Comparison of ENCODE assay signal across 18 cellular contexts in the genomic region with DNA sequence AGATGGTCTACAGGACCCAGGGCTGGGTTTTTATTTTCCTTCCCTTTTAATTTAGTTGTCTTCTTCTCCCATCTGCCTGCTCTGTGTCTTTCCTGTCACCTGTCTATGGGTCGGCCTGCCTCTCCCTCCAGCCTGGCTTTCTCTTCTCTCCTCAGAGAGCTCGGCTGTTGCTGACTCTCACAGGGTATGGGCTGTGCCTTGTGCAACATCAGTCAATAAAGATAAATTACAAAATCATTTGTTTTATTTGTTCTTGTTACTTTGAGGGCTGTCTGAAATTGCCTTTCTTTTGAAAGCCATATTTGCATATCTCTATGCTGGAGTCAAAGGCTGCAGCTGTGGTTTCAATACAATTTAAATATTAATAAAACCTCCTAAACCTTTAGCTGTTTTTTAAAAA. TPM values are rescaled to one million over a fixed set of nuclear protein-coding genes. Genes with fewer than 3 reads are reported as not detected.
DNase-seq lines count a peak whose midpoint lies in the region; ATAC-seq, FAIRE-seq and TF ChIP-seq lines count a peak whose summit lies in the region.
"Had no signal": no experiment of that assay in that cellular context is flagged by ENCODE, and none has a peak within 500 bp of the region (broad histone marks: within the 10 kb centered on the region; RNA-seq: fewer than 3 reads in every experiment).

No MANE protein-coding gene starts in this region.

- peak; percentile 30 for DNase-seq in H7
- DNase-seq in HuH-7 (ENCODE audit: low spot score), result peak; percentile 67
- no peak for DNase-seq in glutamatergic neuron
- peak; percentile 11 for DNase-seq in mesenteric fat pad (ENCODE audit: low spot score)
- no peak for DNase-seq in omental fat pad (ENCODE audit: low spot score)
- no peak for DNase-seq in foreskin keratinocyte
- DNase-seq in small intestine, result no peak
- no peak for DNase-seq in Caco-2
- DNase-seq: CD4-positive, alpha-beta T cell; GF-D8; GOT3; IMR-90; NCI-H2029; NCI-H2171 treated with DMSO at 0.1 percent for 48 hours; NCI-H524; PC-9 had no signal

- H3K36me3 ChIP-seq in H7 (replicated peaks; ENCODE audit: control insufficient read depth, insufficient read depth, low read length) (no peaks in the 10 kb centered on the region; the same call in 1 of the 2 replicates), small intestine (ENCODE audit: control insufficient read depth in 2 of 2, insufficient read depth in 2 of 2, low read length in 2 of 2) (no peaks in the 10 kb centered on the region), Caco-2 (ENCODE audit: control insufficient read depth, insufficient read depth, low read length) (no peaks in the 10 kb centered on the region; the same call in 1 of the 2 replicates)

- H3K27me3 ChIP-seq in H7 (ENCODE audit: control insufficient read depth, insufficient read depth, low read length) (no peaks in the 10 kb centered on the region), foreskin keratinocyte (no peaks in the 10 kb centered on the region), small intestine (ENCODE audit: control insufficient read depth in 2 of 2, insufficient read depth in 2 of 2, low read length in 2 of 2) (no peaks in the 10 kb centered on the region), Caco-2 (replicated peaks; ENCODE audit: control insufficient read depth, insufficient read depth, low read length) (no peaks in the 10 kb centered on the region)

- H3K36me3 Mint-ChIP-seq in glutamatergic neuron (ENCODE audit: unreplicated experiment) (no peaks in the 10 kb centered on the region), Caco-2 (ENCODE audit: insufficient read depth, unreplicated experiment) (peaks cover 11% of the 10 kb centered on the region)

- intact Hi-C loops in Caco-2 (cut with micrococcal nuclease; ENCODE audit: unreplicated experiment), result no loop called here

- POLR2A ChIA-PET in Caco-2 (lab: Charles Lee), result no interaction called here

- peaks cover 8% of the 10 kb centered on the region for H3K9me3 Mint-ChIP-seq in glutamatergic neuron (ENCODE audit: unreplicated experiment)
- no peaks in the 10 kb centered on the region for H3K9me3 Mint-ChIP-seq in Caco-2 (ENCODE audit: unreplicated experiment)
- H3K9me3 Mint-ChIP-seq: CD4-positive, alpha-beta T cell had no signal

- H3K27ac Mint-ChIP-seq in glutamatergic neuron (ENCODE audit: unreplicated experiment) (peak overlapping the region; percentile 83), Caco-2 (ENCODE audit: unreplicated experiment) (no peak overlapping the region)
- H3K27ac Mint-ChIP-seq: B cell; CD4-positive, alpha-beta T cell had no signal

- H3K4me1 ChIP-seq in foreskin keratinocyte, result no peaks in the 10 kb centered on the region
- H3K4me1 ChIP-seq in small intestine (ENCODE audit: control insufficient read depth in 2 of 2, insufficient read depth in 1 of 2, low read depth in 1 of 2, low read length in 1 of 2), result no peaks in the 10 kb centered on the region
- H3K4me1 ChIP-seq in Caco-2, result no peaks in the 10 kb centered on the region

- H3K27ac ChIP-seq in foreskin keratinocyte (no peak overlapping the region), small intestine (ENCODE audit: low read depth in 1 of 2, low read length in 1 of 2) (no peak overlapping the region)
- H3K27ac ChIP-seq: PC-9 had no signal

- H3K9me3 ChIP-seq in small intestine (ENCODE audit: control insufficient read depth, low read depth) (no peaks in the 10 kb centered on the region), Caco-2 (no peaks in the 10 kb centered on the region)

- BruUV-seq in Caco-2 (replicated peaks; lab: Mats Ljungman, UMichigan), result no TSS peak

- CTCF ChIA-PET in Caco-2 (lab: Charles Lee), result no interaction called here

- TF ChIP-seq CTCF in glutamatergic neuron (IDR thresholded peaks at IDR 0.05; ENCODE audit: partially characterized antibody, unreplicated experiment) (no peak), omental fat pad (IDR thresholded peaks at IDR 0.05) (no peak), foreskin keratinocyte (conservative IDR thresholded peaks at IDR 0.05) (no peak), Caco-2 (IDR thresholded peaks at IDR 0.05; ENCODE audit: insufficient read depth in 1 of 2, low read depth in 1 of 2, low read length in 1 of 2, severe bottlenecking in 1 of 2, unreplicated experiment in 1 of 2) (no peak)

- H3K4me3 ChIP-seq in H7 (ENCODE audit: insufficient read depth, low read depth, low read length), result no peak overlapping the region
- no peak overlapping the region for H3K4me3 ChIP-seq in small intestine (ENCODE audit: low read depth in 1 of 2, low read length in 2 of 2)
- H3K4me3 ChIP-seq in Caco-2 (ENCODE audit: low read depth, low read length), result no peak overlapping the region
- H3K4me3 ChIP-seq: PC-9 had no signal

- peaks cover 3% of the 10 kb centered on the region for H3K27me3 Mint-ChIP-seq in glutamatergic neuron (ENCODE audit: unreplicated experiment)
- no peaks in the 10 kb centered on the region for H3K27me3 Mint-ChIP-seq in Caco-2 (ENCODE audit: insufficient read depth, unreplicated experiment)
- H3K27me3 Mint-ChIP-seq: B cell; CD4-positive, alpha-beta T cell had no signal

- ATAC-seq in omental fat pad (ENCODE audit: low FRiP score), result no peak
- ATAC-seq in foreskin keratinocyte, result no peak

- no peak for FAIRE-seq in small intestine (lab: Jason Lieb, UNC)

- peaks cover 53% of the 10 kb centered on the region for H3K4me1 Mint-ChIP-seq in glutamatergic neuron (ENCODE audit: low read depth, unreplicated experiment)
- H3K4me1 Mint-ChIP-seq in Caco-2 (ENCODE audit: low read depth, unreplicated experiment), result no peaks in the 10 kb centered on the region
- H3K4me1 Mint-ChIP-seq: B cell had no signal

- WGBS in small intestine, 3 donors, result 69 to 83% (median 80%) methylated on average over 2 of the region's 2 CpGs

- H3K4me3 Mint-ChIP-seq in glutamatergic neuron (ENCODE audit: unreplicated experiment) (peak overlapping the region; percentile 53), Caco-2 (ENCODE audit: unreplicated experiment) (no peak overlapping the region)
- H3K4me3 Mint-ChIP-seq: B cell; CD4-positive, alpha-beta T cell had no signal

RNA-seq across cellular contexts. Expression of gene RND2, which starts 15.6 kb away (rescaled TPM):
- 25.3 and 25.9 TPM in 2 replicates for total RNA-seq in H7 (2014; rRNA removed; shearing (Covaris generic))
- 75.8 TPM for total RNA-seq in glutamatergic neuron (ENCODE audit: unreplicated experiment)
- 0.45 TPM for total RNA-seq in mesenteric fat pad
- 1 to 10 TPM in 1 of 4 donors, under 1 TPM in 3; 0.25 to 1.1 (median 0.64) TPM for total RNA-seq in omental fat pad
- total RNA-seq in foreskin keratinocyte, result 0.14 TPM in 2 replicates
- 0.17 and 0.25 TPM in 2 replicates for polyA plus RNA-seq in foreskin keratinocyte
- under 1 TPM in 2 of 3 donors, not detected in 1; 0.27 to 0.67 TPM for polyA plus RNA-seq in small intestine
- total RNA-seq in Caco-2 (2022), result 1.2 and 1.7 TPM in 2 replicates
- total RNA-seq: LHCN-M2 had no signal

RNA-seq across cellular contexts. Expression of gene VAT1, which starts 18.5 kb away (rescaled TPM):
- 263 and 264 TPM in 2 replicates for total RNA-seq in H7 (2014; rRNA removed; shearing (Covaris generic))
- total RNA-seq in glutamatergic neuron (ENCODE audit: unreplicated experiment) (413 TPM), mesenteric fat pad (315 TPM), omental fat pad (100 to 1,000 TPM; 147 to 304 (median 233) TPM), foreskin keratinocyte (91.2 and 121 TPM in 2 replicates), Caco-2 (2022) (227 and 236 TPM in 2 replicates)
- polyA plus RNA-seq in foreskin keratinocyte (93.9 and 112 TPM in 2 replicates), small intestine (10 to 100 TPM; 20.1 to 84.7 (median 48.1) TPM)

RNA-seq across cellular contexts. Expression of gene IFI35, which starts 34.1 kb away (rescaled TPM):
- total RNA-seq in H7 (2014; rRNA removed; shearing (Covaris generic)), result 3.9 and 6.2 TPM in 2 replicates
- total RNA-seq in glutamatergic neuron (ENCODE audit: unreplicated experiment) (not detected), mesenteric fat pad (33.5 TPM), omental fat pad (100 to 1,000 TPM in 1 of 4 donors, 10 to 100 TPM in 3; 29.1 to 108 (median 34.4) TPM), foreskin keratinocyte (36.3 and 40.6 TPM in 2 replicates), Caco-2 (2022) (9.4 and 10.2 TPM in 2 replicates)
- polyA plus RNA-seq in foreskin keratinocyte (57.0 and 72.2 TPM in 2 replicates), small intestine (10 to 100 TPM; 58.6 to 62.4 (median 60.9) TPM)

RNA-seq across cellular contexts. Expression of gene RPL27, which starts 42.4 kb away (rescaled TPM):
- 1,832 and 1,859 TPM in 2 replicates for total RNA-seq in H7 (2014; rRNA removed; shearing (Covaris generic))
- total RNA-seq in glutamatergic neuron (ENCODE audit: unreplicated experiment) (658 TPM), mesenteric fat pad (838 TPM), omental fat pad (1,000 to 10,000 TPM in 3 of 4 donors, 100 to 1,000 TPM in 1; 852 to 1,453 (median 1,237) TPM), foreskin keratinocyte (1,868 and 1,991 TPM in 2 replicates), Caco-2 (2022) (1,565 and 1,613 TPM in 2 replicates)
- polyA plus RNA-seq in foreskin keratinocyte (3,580 and 3,581 TPM in 2 replicates), small intestine (1,000 to 10,000 TPM; 1,737 to 4,151 (median 2,764) TPM)

Comparison
In these comparisons a context has a peak if more than half of its experiments do, and no peak if none do; other contexts are left out.
1. DNase-seq: peak in H7 (single experiment), HuH-7 (single experiment) and mesenteric fat pad (single experiment); none in glutamatergic neuron (single experiment), omental fat pad (single experiment), foreskin keratinocyte (0 of 2), small intestine (single experiment) and Caco-2 (0 of 2).